In the genomic region with DNA sequence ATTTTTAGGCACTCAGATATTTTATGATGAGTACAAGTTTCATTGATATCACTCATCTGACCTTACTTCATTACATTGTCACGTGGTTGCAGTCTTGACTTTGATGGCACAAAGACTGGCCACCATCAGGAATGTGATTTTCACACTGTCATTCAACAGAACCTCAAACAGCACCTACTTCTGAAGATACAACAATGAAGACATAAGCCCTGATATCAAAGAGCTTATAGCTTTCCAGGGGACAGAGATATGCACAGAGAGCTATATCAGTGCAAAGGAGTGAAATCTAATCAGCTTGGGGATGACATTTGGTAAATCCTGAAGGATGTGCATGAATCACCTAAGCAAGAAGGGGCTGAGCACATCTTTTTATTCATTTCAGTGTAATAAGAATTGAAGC, we compare ENCODE assay signal across 23 cellular contexts.
A peak's percentile ranks its signal among the peaks of the same experiment; 100 is the strongest.
DNase-seq lines count a peak whose midpoint lies in the region; ATAC-seq, FAIRE-seq and TF ChIP-seq lines count a peak whose summit lies in the region.
"Had no signal": no experiment of that assay in that cellular context is flagged by ENCODE, and none has a peak within 500 bp of the region (broad histone marks: within the 10 kb centered on the region; RNA-seq: fewer than 3 reads in every experiment).

No MANE protein-coding gene starts in this region.

- H3K9me1 ChIP-seq in K562 (ENCODE audit: control insufficient read depth, insufficient read depth, low read length): no peaks in the 10 kb centered on the region

- CTCF ChIA-PET in K562 (lab: Yijun Ruan, JAX; ENCODE audit: low intra/inter-chr PET ratio): no interaction called here

- ATAC-seq in Right ventricle myocardium inferior (peak; percentile 54), heart left ventricle (no peak), K562 (no peak), HG02852 (IDR thresholded peaks at IDR 0.05; ENCODE audit: unreplicated experiment) (no peak)
- ATAC-seq: CD8-positive, alpha-beta T cell; GM12878 had no signal

- no peak overlapping the region for H2AFZ ChIP-seq in K562 (ENCODE audit: low read depth, low read length)
- H2AFZ ChIP-seq: GM23248 had no signal

- DNase-seq in Right ventricle myocardium inferior (ENCODE audit: missing footprints) (no peak), heart left ventricle (no peak), D721Med (ENCODE audit: insufficient read length, low spot score) (no peak), K562 (ENCODE audit: extremely low read depth in 1 of 4, low spot score in 3 of 4) (no peak), NCI-H2227 (lab: John Stamatoyannopoulos, UW; ENCODE audit: unreplicated experiment) (no peak)
- DNase-seq: Caco-2; CD4-positive, CD25-positive, alpha-beta regulatory T cell; CD8-positive, alpha-beta T cell; DMS 273 treated with DMSO at 0.1 percent for 48 hours; DMS79; EL; GDM1; GM23248; H7; HCEC 1CT had no signal

- WGBS in heart left ventricle, 4 donors: 23 to 45% (median 42%) methylated on average over 1 of the region's 1 CpG
- WGBS in K562 (ENCODE audit: insufficient coverage, low coverage, missing lambda C conversion rate): 0% methylated on average over 1 of the region's 1 CpG

- H3K27me3 ChIP-seq in heart left ventricle: no peaks in the 10 kb centered on the region
- no peaks in the 10 kb centered on the region for H3K27me3 ChIP-seq in K562 (ENCODE audit: control insufficient read depth in 2 of 2, insufficient read depth in 2 of 2, low read length in 2 of 2)
- H3K27me3 ChIP-seq: BLaER1 had no signal

- H3K36me3 ChIP-seq in heart left ventricle (peaks cover 0 to 6% (median 0%) of the 10 kb centered on the region in 9 donors), K562 (ENCODE audit: control insufficient read depth, insufficient read depth, low read length) (no peaks in the 10 kb centered on the region)
- H3K36me3 ChIP-seq: BLaER1 had no signal

- intact Hi-C loops in Right ventricle myocardium inferior (cut with DNase I) (no loop called here), heart left ventricle (cut with DNase I) (loop anchor here in 3 of 10 donors (10.0 kb wide), 3 partner anchors 47 to 97 kb away; no protein-coding TSS in a partner anchor), K562 (cut with micrococcal nuclease) (no loop called here)

- TF ChIP-seq CTCF in heart left ventricle (IDR thresholded peaks at IDR 0.05): no peak
- TF ChIP-seq CTCF in D721Med (IDR thresholded peaks at IDR 0.05; ENCODE audit: insufficient read depth, missing control alignments): no peak
- no peak for TF ChIP-seq CTCF in K562 (IDR thresholded peaks at IDR 0.05 in 2 of 3, conservative IDR thresholded peaks at IDR 0.05 in 1 of 3; ENCODE audit: insufficient read depth in 2 of 3, low read depth in 1 of 3, low read length in 3 of 3)

- TF ChIP-seq RAD21 in K562 (CRISPR knock-in tag; conservative IDR thresholded peaks at IDR 0.05 in 1 of 2, IDR thresholded peaks at IDR 0.05 in 1 of 2): no peak

- H3K79me2 ChIP-seq in K562 (ENCODE audit: control insufficient read depth, insufficient read depth, low read length): no peaks in the 10 kb centered on the region

- no peaks in the 10 kb centered on the region for H3K9me3 ChIP-seq in heart left ventricle
- no peaks in the 10 kb centered on the region for H3K9me3 ChIP-seq in K562 (replicated peaks; ENCODE audit: control insufficient read depth, insufficient read depth, low read depth, low read length)
- H3K9me3 ChIP-seq: BLaER1, Caco-2 had no signal

- peak; percentile 74 for FAIRE-seq in D721Med (lab: Jason Lieb, UNC)
- no peak for FAIRE-seq in K562 (lab: Jason Lieb, UNC)
- FAIRE-seq: A204.1, GM12878, GM19239, H1 had no signal

- TF ChIP-seq POLR2A in heart left ventricle (IDR thresholded peaks at IDR 0.05) (no peak), K562 (conservative IDR thresholded peaks at IDR 0.05) (no peak)

- no peak overlapping the region for H3K27ac ChIP-seq in heart left ventricle
- no peak overlapping the region for H3K27ac ChIP-seq in K562 (ENCODE audit: extremely low read depth, low read depth, low read length)
- H3K27ac ChIP-seq: 22Rv1, BLaER1, C4-2B, GM23248 had no signal

- H3K9ac ChIP-seq in K562 (ENCODE audit: insufficient read depth in 1 of 2, low read depth in 2 of 2, low read length in 2 of 2): no peak overlapping the region
- H3K9ac ChIP-seq: BLaER1, GM23248 had no signal

- POLR2A ChIA-PET in K562 (lab: Yijun Ruan, JAX): no interaction called here

- no peak overlapping the region for H3K4me2 ChIP-seq in K562 (ENCODE audit: insufficient read depth, low read length)
- H3K4me2 ChIP-seq: BLaER1 had no signal

- peaks cover 0 to 4% (median 0%) of the 10 kb centered on the region in 12 donors for H3K4me1 ChIP-seq in heart left ventricle
- H3K4me1 ChIP-seq in K562 (replicated peaks in 1 of 2; ENCODE audit: control insufficient read depth in 2 of 2, insufficient read depth in 2 of 2, low read length in 2 of 2): no peaks in the 10 kb centered on the region

- no TSS peak for BruUV-seq in K562 (replicated peaks; lab: Mats Ljungman, UMichigan)

- no peaks in the 10 kb centered on the region; the same call in 1 of the 2 replicates for H4K20me1 ChIP-seq in K562 (replicated peaks; ENCODE audit: control insufficient read depth, insufficient read depth, low read length)
- H4K20me1 ChIP-seq: BLaER1 had no signal

- H3K4me3 ChIP-seq in heart left ventricle (no peak overlapping the region), K562 (no peak overlapping the region)
- H3K4me3 ChIP-seq: BLaER1, GM12878, GM23248 had no signal

- in situ Hi-C loops in K562 (cut with MboI): no loop called here

- TF ChIP-seq EP300 in K562 (IDR thresholded peaks at IDR 0.05; ENCODE audit: low read length): no peak

TF ChIP-seq in K562, 482 proteins besides CTCF, POLR2A, EP300 and RAD21 (continues in another document):
- TF ChIP-seq, protein P1, sequence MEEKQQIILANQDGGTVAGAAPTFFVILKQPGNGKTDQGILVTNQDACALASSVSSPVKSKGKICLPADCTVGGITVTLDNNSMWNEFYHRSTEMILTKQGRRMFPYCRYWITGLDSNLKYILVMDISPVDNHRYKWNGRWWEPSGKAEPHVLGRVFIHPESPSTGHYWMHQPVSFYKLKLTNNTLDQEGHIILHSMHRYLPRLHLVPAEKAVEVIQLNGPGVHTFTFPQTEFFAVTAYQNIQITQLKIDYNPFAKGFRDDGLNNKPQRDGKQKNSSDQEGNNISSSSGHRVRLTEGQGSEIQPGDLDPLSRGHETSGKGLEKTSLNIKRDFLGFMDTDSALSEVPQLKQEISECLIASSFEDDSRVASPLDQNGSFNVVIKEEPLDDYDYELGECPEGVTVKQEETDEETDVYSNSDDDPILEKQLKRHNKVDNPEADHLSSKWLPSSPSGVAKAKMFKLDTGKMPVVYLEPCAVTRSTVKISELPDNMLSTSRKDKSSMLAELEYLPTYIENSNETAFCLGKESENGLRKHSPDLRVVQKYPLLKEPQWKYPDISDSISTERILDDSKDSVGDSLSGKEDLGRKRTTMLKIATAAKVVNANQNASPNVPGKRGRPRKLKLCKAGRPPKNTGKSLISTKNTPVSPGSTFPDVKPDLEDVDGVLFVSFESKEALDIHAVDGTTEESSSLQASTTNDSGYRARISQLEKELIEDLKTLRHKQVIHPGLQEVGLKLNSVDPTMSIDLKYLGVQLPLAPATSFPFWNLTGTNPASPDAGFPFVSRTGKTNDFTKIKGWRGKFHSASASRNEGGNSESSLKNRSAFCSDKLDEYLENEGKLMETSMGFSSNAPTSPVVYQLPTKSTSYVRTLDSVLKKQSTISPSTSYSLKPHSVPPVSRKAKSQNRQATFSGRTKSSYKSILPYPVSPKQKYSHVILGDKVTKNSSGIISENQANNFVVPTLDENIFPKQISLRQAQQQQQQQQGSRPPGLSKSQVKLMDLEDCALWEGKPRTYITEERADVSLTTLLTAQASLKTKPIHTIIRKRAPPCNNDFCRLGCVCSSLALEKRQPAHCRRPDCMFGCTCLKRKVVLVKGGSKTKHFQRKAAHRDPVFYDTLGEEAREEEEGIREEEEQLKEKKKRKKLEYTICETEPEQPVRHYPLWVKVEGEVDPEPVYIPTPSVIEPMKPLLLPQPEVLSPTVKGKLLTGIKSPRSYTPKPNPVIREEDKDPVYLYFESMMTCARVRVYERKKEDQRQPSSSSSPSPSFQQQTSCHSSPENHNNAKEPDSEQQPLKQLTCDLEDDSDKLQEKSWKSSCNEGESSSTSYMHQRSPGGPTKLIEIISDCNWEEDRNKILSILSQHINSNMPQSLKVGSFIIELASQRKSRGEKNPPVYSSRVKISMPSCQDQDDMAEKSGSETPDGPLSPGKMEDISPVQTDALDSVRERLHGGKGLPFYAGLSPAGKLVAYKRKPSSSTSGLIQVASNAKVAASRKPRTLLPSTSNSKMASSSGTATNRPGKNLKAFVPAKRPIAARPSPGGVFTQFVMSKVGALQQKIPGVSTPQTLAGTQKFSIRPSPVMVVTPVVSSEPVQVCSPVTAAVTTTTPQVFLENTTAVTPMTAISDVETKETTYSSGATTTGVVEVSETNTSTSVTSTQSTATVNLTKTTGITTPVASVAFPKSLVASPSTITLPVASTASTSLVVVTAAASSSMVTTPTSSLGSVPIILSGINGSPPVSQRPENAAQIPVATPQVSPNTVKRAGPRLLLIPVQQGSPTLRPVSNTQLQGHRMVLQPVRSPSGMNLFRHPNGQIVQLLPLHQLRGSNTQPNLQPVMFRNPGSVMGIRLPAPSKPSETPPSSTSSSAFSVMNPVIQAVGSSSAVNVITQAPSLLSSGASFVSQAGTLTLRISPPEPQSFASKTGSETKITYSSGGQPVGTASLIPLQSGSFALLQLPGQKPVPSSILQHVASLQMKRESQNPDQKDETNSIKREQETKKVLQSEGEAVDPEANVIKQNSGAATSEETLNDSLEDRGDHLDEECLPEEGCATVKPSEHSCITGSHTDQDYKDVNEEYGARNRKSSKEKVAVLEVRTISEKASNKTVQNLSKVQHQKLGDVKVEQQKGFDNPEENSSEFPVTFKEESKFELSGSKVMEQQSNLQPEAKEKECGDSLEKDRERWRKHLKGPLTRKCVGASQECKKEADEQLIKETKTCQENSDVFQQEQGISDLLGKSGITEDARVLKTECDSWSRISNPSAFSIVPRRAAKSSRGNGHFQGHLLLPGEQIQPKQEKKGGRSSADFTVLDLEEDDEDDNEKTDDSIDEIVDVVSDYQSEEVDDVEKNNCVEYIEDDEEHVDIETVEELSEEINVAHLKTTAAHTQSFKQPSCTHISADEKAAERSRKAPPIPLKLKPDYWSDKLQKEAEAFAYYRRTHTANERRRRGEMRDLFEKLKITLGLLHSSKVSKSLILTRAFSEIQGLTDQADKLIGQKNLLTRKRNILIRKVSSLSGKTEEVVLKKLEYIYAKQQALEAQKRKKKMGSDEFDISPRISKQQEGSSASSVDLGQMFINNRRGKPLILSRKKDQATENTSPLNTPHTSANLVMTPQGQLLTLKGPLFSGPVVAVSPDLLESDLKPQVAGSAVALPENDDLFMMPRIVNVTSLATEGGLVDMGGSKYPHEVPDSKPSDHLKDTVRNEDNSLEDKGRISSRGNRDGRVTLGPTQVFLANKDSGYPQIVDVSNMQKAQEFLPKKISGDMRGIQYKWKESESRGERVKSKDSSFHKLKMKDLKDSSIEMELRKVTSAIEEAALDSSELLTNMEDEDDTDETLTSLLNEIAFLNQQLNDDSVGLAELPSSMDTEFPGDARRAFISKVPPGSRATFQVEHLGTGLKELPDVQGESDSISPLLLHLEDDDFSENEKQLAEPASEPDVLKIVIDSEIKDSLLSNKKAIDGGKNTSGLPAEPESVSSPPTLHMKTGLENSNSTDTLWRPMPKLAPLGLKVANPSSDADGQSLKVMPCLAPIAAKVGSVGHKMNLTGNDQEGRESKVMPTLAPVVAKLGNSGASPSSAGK (IDR thresholded peaks at IDR 0.05): no peak
